11 cellular contexts compared by ENCODE assay signal in the genomic region with DNA sequence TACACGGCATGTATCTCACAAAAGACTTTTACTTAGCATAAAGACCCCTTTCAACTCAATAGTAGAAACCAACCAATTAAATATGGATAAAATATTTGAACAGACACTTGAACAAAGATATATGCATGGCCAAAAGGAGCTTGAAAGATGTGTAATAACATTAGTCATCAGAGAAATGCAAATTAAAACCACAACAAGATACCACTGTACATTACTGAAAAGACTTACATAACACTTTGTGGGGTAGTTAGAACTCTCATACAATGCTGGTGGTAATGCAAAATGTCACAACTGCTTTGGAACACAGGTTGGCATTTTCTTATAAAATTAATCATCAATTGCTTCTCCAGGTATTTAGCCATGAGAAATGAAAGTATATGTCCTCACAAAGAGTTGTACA.
DNase-seq lines count a peak whose midpoint lies in the region; ATAC-seq and TF ChIP-seq lines count a peak whose summit lies in the region.
"Had no signal": no experiment of that assay in that cellular context is flagged by ENCODE, and none has a peak within 500 bp of the region (broad histone marks: within the 10 kb centered on the region; RNA-seq: fewer than 3 reads in every experiment).

No MANE protein-coding gene starts in this region.

- in situ Hi-C loops in IMR-90 (cut with MboI; ENCODE audit: low sequenced_read_pairs): no loop called here

- H2AK5ac ChIP-seq in IMR-90 (ENCODE audit: low read depth, low read length): no peak overlapping the region

- H3K4me1 ChIP-seq in IMR-90 (ENCODE audit: control insufficient read depth, insufficient read depth, low read length) (no peaks in the 10 kb centered on the region), lower lobe of right lung (no peaks in the 10 kb centered on the region)
- H3K4me1 ChIP-seq: right atrium auricular region had no signal

- peak; percentile 74 for DNase-seq in ELR (ENCODE audit: low read depth)
- peak; percentile 67 for DNase-seq in IMR-90
- peak; percentile 78 for DNase-seq in epithelial cell of esophagus (ENCODE audit: low read depth)
- DNase-seq in NCI-H1092 treated with DMSO at 0.1 percent for 48 hours (lab: John Stamatoyannopoulos, UW): no peak
- DNase-seq in lower lobe of right lung: no peak
- no peak for DNase-seq in NCI-H146 (lab: John Stamatoyannopoulos, UW)
- DNase-seq: COR-L47, NCI-H446 had no signal

- no peaks in the 10 kb centered on the region for H3K79me1 ChIP-seq in IMR-90 (ENCODE audit: low read depth in 1 of 2, low read length in 2 of 2)

- CTCF ChIA-PET in IMR-90 (lab: Yijun Ruan, JAX): interaction anchor here (1.2 kb wide), 1 partner anchor 10 kb away, joined by 4 read pairs; no protein-coding TSS in a partner anchor

- no peak overlapping the region for H3K4me2 ChIP-seq in IMR-90 (ENCODE audit: low read depth, low read length)

- no peak overlapping the region for H3K27ac ChIP-seq in IMR-90 (ENCODE audit: insufficient read depth, low read length)
- H3K27ac ChIP-seq in lower lobe of right lung: no peak overlapping the region
- H3K27ac ChIP-seq: right atrium auricular region had no signal

- ATAC-seq in GM21390 (IDR thresholded peaks at IDR 0.05; ENCODE audit: unreplicated experiment) (peak; percentile 97), IMR-90 (ENCODE audit: low read depth) (peak; percentile 64), lower lobe of right lung (no peak), GM21528 (IDR thresholded peaks at IDR 0.05; ENCODE audit: low FRiP score, unreplicated experiment) (no peak)

- H3K9ac ChIP-seq in IMR-90 (ENCODE audit: low read depth, low read length): no peak overlapping the region

- POLR2A ChIA-PET in IMR-90 (lab: Charles Lee; ENCODE audit: unreplicated experiment): no interaction called here

- H4K91ac ChIP-seq in IMR-90 (ENCODE audit: insufficient read depth, low read depth, low read length): no peak overlapping the region

- H3K23ac ChIP-seq in IMR-90 (ENCODE audit: low read depth, low read length): no peak overlapping the region

- H3K56ac ChIP-seq in IMR-90 (ENCODE audit: extremely low read depth, insufficient read depth, low read length): no peak overlapping the region

- H3K27me3 ChIP-seq in IMR-90 (ENCODE audit: control insufficient read depth, insufficient read depth, low read length): no peaks in the 10 kb centered on the region
- no peaks in the 10 kb centered on the region for H3K27me3 ChIP-seq in lower lobe of right lung (ENCODE audit: low read depth)
- H3K27me3 ChIP-seq: right atrium auricular region had no signal

- H2BK120ac ChIP-seq in IMR-90 (ENCODE audit: low read depth, low read length): no peak overlapping the region

- no peaks in the 10 kb centered on the region for H3K9me3 ChIP-seq in IMR-90 (ENCODE audit: control insufficient read depth, insufficient read depth, low read length)
- no peaks in the 10 kb centered on the region for H3K9me3 ChIP-seq in lower lobe of right lung
- H3K9me3 ChIP-seq: right atrium auricular region had no signal

- H4K5ac ChIP-seq in IMR-90 (ENCODE audit: low read depth, low read length): no peak overlapping the region

- no peaks in the 10 kb centered on the region for H3K9me1 ChIP-seq in IMR-90 (ENCODE audit: insufficient read depth, low read length)

- no peaks in the 10 kb centered on the region for H4K20me1 ChIP-seq in IMR-90 (ENCODE audit: insufficient read depth, low read length)

- no peak overlapping the region for H3K18ac ChIP-seq in IMR-90 (ENCODE audit: low read depth, low read length)

- no peak overlapping the region for H3K14ac ChIP-seq in IMR-90 (replicated peaks; ENCODE audit: low read depth, low read length)

- no peaks in the 10 kb centered on the region for H3K36me3 ChIP-seq in IMR-90 (ENCODE audit: control insufficient read depth, insufficient read depth, low read length)
- H3K36me3 ChIP-seq in lower lobe of right lung: peaks cover 8% of the 10 kb centered on the region
- H3K36me3 ChIP-seq: right atrium auricular region had no signal

- H3K4ac ChIP-seq in IMR-90 (ENCODE audit: low read depth, low read length): no peak overlapping the region

- no TSS peak for BruUV-seq in IMR-90 (replicated peaks; lab: Mats Ljungman, UMichigan)

- no peak overlapping the region; a peak in 1 of 4 replicates for H4K8ac ChIP-seq in IMR-90 (ENCODE audit: low read depth in 2 of 2, low read length in 2 of 2)

- TF ChIP-seq POLR2A in IMR-90 (IDR thresholded peaks at IDR 0.05; ENCODE audit: low read depth, low read length): no peak

- dilution Hi-C loops in IMR-90 (cut with HindIII; ENCODE audit: low sequenced_read_pairs, unreplicated experiment): no loop called here

- no CpG with 5 or more reads among the region's 1 CpG for WGBS in IMR-90 (ENCODE audit: extremely low coverage in 2 of 2, insufficient read length in 1 of 2), 2 experiments

- intact Hi-C loops in IMR-90 (cut with micrococcal nuclease): no loop called here
- intact Hi-C loops in lower lobe of right lung (cut with DNase I): no loop called here

- no peak overlapping the region for H2BK20ac ChIP-seq in IMR-90 (ENCODE audit: low read depth, low read length)

- H2AK9ac ChIP-seq in IMR-90 (replicated peaks; ENCODE audit: low read depth, low read length, poor library complexity): no peak overlapping the region

- H2BK15ac ChIP-seq in IMR-90 (ENCODE audit: low read depth, low read length): no peak overlapping the region

- H3K4me3 ChIP-seq in IMR-90 (ENCODE audit: insufficient read depth, low read depth, low read length) (no peak overlapping the region), epithelial cell of esophagus (ENCODE audit: low read length) (no peak overlapping the region), lower lobe of right lung (no peak overlapping the region)
- H3K4me3 ChIP-seq: right atrium auricular region had no signal

- H2AFZ ChIP-seq in IMR-90 (replicated peaks; ENCODE audit: low read length, poor library complexity): no peak overlapping the region

- H2BK5ac ChIP-seq in IMR-90 (ENCODE audit: low read depth, low read length, poor library complexity, severe bottlenecking): no peak overlapping the region

- no peak for TF ChIP-seq CTCF in IMR-90 (conservative IDR thresholded peaks at IDR 0.05; ENCODE audit: low read depth, low read length)
- TF ChIP-seq CTCF in epithelial cell of esophagus (IDR thresholded peaks at IDR 0.05; ENCODE audit: insufficient read depth, low read depth, low read length, missing control alignments): no peak
- no peak for TF ChIP-seq CTCF in lower lobe of right lung (IDR thresholded peaks at IDR 0.05)

- no peak for TF ChIP-seq RAD21 in IMR-90 (IDR thresholded peaks at IDR 0.05; ENCODE audit: low read length)

TF ChIP-seq in IMR-90, 13 proteins besides CTCF, POLR2A, EP300 and RAD21:
- TF ChIP-seq RFX5 (IDR thresholded peaks at IDR 0.05; ENCODE audit: low read depth, low read length): peak; percentile 42; the same call in 1 of the 2 replicates
- TF ChIP-seq FOS (IDR thresholded peaks at IDR 0.05; ENCODE audit: low read depth, low read length): peak; percentile 36; the same call in 1 of the 2 replicates
- no peak for TF ChIP-seq MAZ (IDR thresholded peaks at IDR 0.05; ENCODE audit: borderline replicate concordance, low read depth, low read length)
- no peak for TF ChIP-seq RCOR1 (IDR thresholded peaks at IDR 0.05; ENCODE audit: insufficient replicate concordance, low read length)
- peak; percentile 55 for TF ChIP-seq CEBPB (IDR thresholded peaks at IDR 0.05; ENCODE audit: low read depth, low read length)
- TF ChIP-seq NFE2L2 (IDR thresholded peaks at IDR 0.05; ENCODE audit: low read depth, low read length): no peak
TF ChIP-seq in IMR-90: peak in this region for 3.

Comparison
In these comparisons a context has a peak if more than half of its experiments do, and no peak if none do; other contexts are left out.
1. DNase-seq: peak in ELR (single experiment), IMR-90 (single experiment) and epithelial cell of esophagus (single experiment); none in NCI-H1092 treated with DMSO at 0.1 percent for 48 hours (single experiment), lower lobe of right lung (single experiment) and NCI-H146 (single experiment).
2. ATAC-seq: peak in GM21390 (single experiment) and IMR-90 (single experiment); none in lower lobe of right lung (0 of 2) and GM21528 (single experiment).